In the genomic region with DNA sequence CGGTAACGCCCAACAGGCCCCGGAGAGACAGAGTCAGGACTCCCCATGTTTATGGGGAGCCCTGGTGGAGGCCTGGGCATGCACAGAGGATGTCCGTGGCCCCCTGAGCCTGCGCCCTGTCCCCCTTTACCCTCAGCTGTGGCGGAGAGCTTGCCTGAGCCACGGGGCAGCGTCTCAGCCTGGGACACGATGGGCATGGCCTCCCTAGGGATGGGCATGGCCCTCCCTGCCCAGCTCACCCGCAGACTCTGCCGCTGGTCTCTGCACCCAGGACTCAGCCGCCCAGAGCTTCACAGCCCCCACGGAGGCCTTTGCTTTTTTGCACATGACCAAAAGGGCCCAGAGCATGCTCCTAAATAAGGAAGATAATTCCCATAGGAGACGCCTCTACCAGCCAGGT, we compare ENCODE assay signal across 9 cellular contexts.
"Had no signal": no experiment of that assay in that cellular context is flagged by ENCODE, and none has a peak within 500 bp of the region (broad histone marks: within the 10 kb centered on the region; RNA-seq: fewer than 3 reads in every experiment).

No MANE protein-coding gene starts in this region.

- ATAC-seq: HepG2 had no signal

- DNase-seq: GM23248, GOT3, H9, HCEC 1CT, KBM-7 had no signal

- FAIRE-seq: H54, HepG2 had no signal

- H3K9ac ChIP-seq: GM23248 had no signal

- H3K27ac ChIP-seq: GM23248, HL-60 had no signal

- H3K27ac Mint-ChIP-seq: H9, IgD-negative memory B cell had no signal

- H3K36me3 Mint-ChIP-seq: IgD-negative memory B cell had no signal

- H2AFZ ChIP-seq: GM23248 had no signal

- H3K27me3 Mint-ChIP-seq: IgD-negative memory B cell had no signal

- H3K4me3 Mint-ChIP-seq: H9, IgD-negative memory B cell had no signal

- H3K4me3 ChIP-seq: GM23248 had no signal
